ENCODE assay signal across 22 cellular contexts in genomic region chrX:141468940-141469339, GRCh38.
A peak's percentile ranks its signal among the peaks of the same experiment; 100 is the strongest.
DNase-seq lines count a peak whose midpoint lies in the region; ATAC-seq, FAIRE-seq and TF ChIP-seq lines count a peak whose summit lies in the region.
"Had no signal": no experiment of that assay in that cellular context is flagged by ENCODE, and none has a peak within 500 bp of the region (broad histone marks: within the 10 kb centered on the region; RNA-seq: fewer than 3 reads in every experiment).

No MANE protein-coding gene starts in this region.

- no peak overlapping the region for H3K9ac ChIP-seq in Karpas-422 (ENCODE audit: low read length)
- no peak overlapping the region for H3K9ac ChIP-seq in neural progenitor cell

- no peaks in the 10 kb centered on the region for H3K36me3 Mint-ChIP-seq in neural progenitor cell
- H3K36me3 Mint-ChIP-seq: T-cell, WTC11 had no signal

- H3K27me3 ChIP-seq in Karpas-422 (ENCODE audit: low read length) (no peaks in the 10 kb centered on the region), neural progenitor cell (no peaks in the 10 kb centered on the region)
- H3K27me3 ChIP-seq: cardiac muscle cell, sigmoid colon had no signal

- ATAC-seq in A549 (peak; percentile 30 to 79; a peak in 3 of 6 replicates), GM21717 (IDR thresholded peaks at IDR 0.05; ENCODE audit: unreplicated experiment) (no peak)
- ATAC-seq: left ventricle myocardium superior, natural killer cell, T-cell, WTC11 had no signal

- TF ChIP-seq POLR2A in A549 (IDR thresholded peaks at IDR 0.05; ENCODE audit: low read length): no peak

- H3K27ac Mint-ChIP-seq in neural progenitor cell: no peak overlapping the region
- H3K27ac Mint-ChIP-seq: natural killer cell, T-cell, WTC11 had no signal

- H3K4me3 Mint-ChIP-seq in neural progenitor cell: no peak overlapping the region
- H3K4me3 Mint-ChIP-seq: natural killer cell, T-cell, WTC11 had no signal

- H3K27ac ChIP-seq in A549: peak overlapping the region; percentile 68 to 78; a peak in 5 of 6 replicates
- no peak overlapping the region for H3K27ac ChIP-seq in Karpas-422 (ENCODE audit: low read length)
- no peak overlapping the region for H3K27ac ChIP-seq in neural progenitor cell
- H3K27ac ChIP-seq: cardiac muscle cell, sigmoid colon had no signal

- no peak for TF ChIP-seq RAD21 in A549 (conservative IDR thresholded peaks at IDR 0.05 in 1 of 2, IDR thresholded peaks at IDR 0.05 in 1 of 2)

- H3K4me2 ChIP-seq in A549 (peak overlapping the region; percentile 59), Karpas-422 (ENCODE audit: low read depth, low read length, poor library complexity, severe bottlenecking) (no peak overlapping the region), neural progenitor cell (no peak overlapping the region)

- H3K4me1 ChIP-seq in A549 (peaks cover 18% of the 10 kb centered on the region), Karpas-422 (ENCODE audit: low read length) (no peaks in the 10 kb centered on the region), neural progenitor cell (no peaks in the 10 kb centered on the region)
- H3K4me1 ChIP-seq: sigmoid colon had no signal

- H2AFZ ChIP-seq in Karpas-422 (ENCODE audit: low read length) (no peak overlapping the region), neural progenitor cell (replicated peaks) (no peak overlapping the region)

- no peaks in the 10 kb centered on the region for H3K4me1 Mint-ChIP-seq in neural progenitor cell
- H3K4me1 Mint-ChIP-seq: natural killer cell, T-cell had no signal

- H3F3A ChIP-seq in neural progenitor cell (ENCODE audit: low read depth): no peaks in the 10 kb centered on the region

- H3K9me2 ChIP-seq in Karpas-422 (replicated peaks; ENCODE audit: insufficient read depth, low read length): no peaks in the 10 kb centered on the region

- peaks cover 2% of the 10 kb centered on the region for H3K9me3 Mint-ChIP-seq in neural progenitor cell

- no peaks in the 10 kb centered on the region for H3K36me3 ChIP-seq in Karpas-422 (ENCODE audit: insufficient read depth, low read length)
- no peaks in the 10 kb centered on the region for H3K36me3 ChIP-seq in neural progenitor cell
- H3K36me3 ChIP-seq: cardiac muscle cell, sigmoid colon had no signal

- no peak overlapping the region for H3K4me3 ChIP-seq in A549
- no peak overlapping the region for H3K4me3 ChIP-seq in Karpas-422 (ENCODE audit: low read length)
- no peak overlapping the region for H3K4me3 ChIP-seq in neural progenitor cell
- H3K4me3 ChIP-seq: cardiac muscle cell, sigmoid colon had no signal

- no peak for TF ChIP-seq EP300 in A549 (IDR thresholded peaks at IDR 0.05)

- no peaks in the 10 kb centered on the region for H3K9me3 ChIP-seq in A549
- peaks cover 11% of the 10 kb centered on the region for H3K9me3 ChIP-seq in Karpas-422 (ENCODE audit: low read length)
- no peaks in the 10 kb centered on the region for H3K9me3 ChIP-seq in neural progenitor cell (ENCODE audit: low read depth)
- H3K9me3 ChIP-seq: sigmoid colon had no signal

- TF ChIP-seq CTCF in A549 (IDR thresholded peaks at IDR 0.05): no peak
- no peak for TF ChIP-seq CTCF in neural progenitor cell (IDR thresholded peaks at IDR 0.05)

- H3K79me2 ChIP-seq in Karpas-422 (ENCODE audit: low read length) (no peaks in the 10 kb centered on the region), neural progenitor cell (ENCODE audit: low read depth) (no peaks in the 10 kb centered on the region)

- CTCF ChIA-PET in A549 (lab: Yijun Ruan, JAX): no interaction called here

- peak; percentile 100 for FAIRE-seq in A549 (lab: Jason Lieb, UNC)
- FAIRE-seq: A204.1 had no signal

- POLR2A ChIA-PET in A549 (lab: Yijun Ruan, JAX): interaction anchor here (0.6 to 1.0 kb wide), 2 partner anchors 63 to 460 kb away, joined by 3 to 4 read pairs; no protein-coding TSS in a partner anchor

- H3K27me3 Mint-ChIP-seq in neural progenitor cell (ENCODE audit: insufficient read depth, low read depth): no peaks in the 10 kb centered on the region
- H3K27me3 Mint-ChIP-seq: T-cell had no signal

- H4K20me1 ChIP-seq in Karpas-422 (ENCODE audit: insufficient read depth, low read depth, low read length) (no peaks in the 10 kb centered on the region), neural progenitor cell (ENCODE audit: low read depth) (no peaks in the 10 kb centered on the region)

- 5% methylated on average over 1 of the region's 1 CpG for WGBS in A549 (ENCODE audit: missing lambda C conversion rate)

- DNase-seq in A549 (ENCODE audit: low read depth in 1 of 2, low spot score in 1 of 2) (peak in 1 of 2 experiments; percentile 54), HS-27A (ENCODE audit: low read depth) (peak; percentile 55), astrocyte of the hippocampus (ENCODE audit: low read depth, low spot score) (peak; percentile 16), glomerular visceral epithelial cell (ENCODE audit: extremely low spot score) (peak; percentile 3), Karpas-422 (no peak), SKM-1 (lab: John Stamatoyannopoulos, UW; ENCODE audit: unreplicated experiment) (no peak), neural progenitor cell (ENCODE audit: low spot score) (no peak)
- DNase-seq: activated gamma-delta T cell treated with Interleukin-2 at 50 U/mL for 16 hours; Calu3; H7; left ventricle myocardium superior; natural killer cell; NCI-H1436; NCI-H510A; OCI-M1; sigmoid colon; stimulated activated CD4-positive, alpha-beta T cell treated with anti-CD3 and anti-CD28 coated beads, Interleukin-4, amount 100 ng/mL, for 1 hour; T-cell had no signal

TF ChIP-seq in A549, 52 proteins besides CTCF, POLR2A, EP300 and RAD21:
- TF ChIP-seq FOSL2 (IDR thresholded peaks at IDR 0.05) (0 out of 2 replicates have a peak, but pooled peaks have one; percentile 12), FOSL2 (CRISPR knock-in tag; IDR thresholded peaks at IDR 0.05) (peak; percentile 66), HES2 (IDR thresholded peaks at IDR 0.05) (no peak), MAZ (IDR thresholded peaks at IDR 0.05; ENCODE audit: borderline replicate concordance, low read depth, low read length) (no peak), TP53 (CRISPR knock-in tag; IDR thresholded peaks at IDR 0.05) (no peak), JUN (IDR thresholded peaks at IDR 0.05) (no peak), TFCP2L1 (CRISPR knock-in tag; IDR thresholded peaks at IDR 0.05) (no peak), JUNB (IDR thresholded peaks at IDR 0.05) (peak; percentile 59), E2F6 (IDR thresholded peaks at IDR 0.05; ENCODE audit: borderline replicate concordance, low read depth) (no peak), ZC3H11A (IDR thresholded peaks at IDR 0.05) (no peak), SREBF2 (IDR thresholded peaks at IDR 0.05) (no peak), CEBPB (IDR thresholded peaks at IDR 0.05) (peak in 1 of 2 experiments; percentile 71; a peak in 2 of 4 replicates), MYC (IDR thresholded peaks at IDR 0.05; ENCODE audit: borderline replicate concordance, low read length) (no peak), NFE2L2 (conservative IDR thresholded peaks at IDR 0.05; ENCODE audit: low read length) (no peak), ESRRA (IDR thresholded peaks at IDR 0.05; ENCODE audit: borderline replicate concordance, low read length) (no peak), MAFK (IDR thresholded peaks at IDR 0.05; ENCODE audit: partially characterized antibody) (no peak), ZSCAN20 (CRISPR knock-in tag; IDR thresholded peaks at IDR 0.05) (no peak), SMC3 (IDR thresholded peaks at IDR 0.05) (no peak), BCL3 (IDR thresholded peaks at IDR 0.05) (0 out of 3 replicates have a peak, but pooled peaks have one; percentile 28), EHF (CRISPR knock-in tag; IDR thresholded peaks at IDR 0.05) (no peak), ZNF302 (CRISPR knock-in tag; IDR thresholded peaks at IDR 0.05) (no peak), USF2 (IDR thresholded peaks at IDR 0.05) (no peak), GATA3 (IDR thresholded peaks at IDR 0.05; ENCODE audit: borderline replicate concordance) (peak; percentile 55; the same call in 1 of the 2 replicates)
TF ChIP-seq in A549: peak in this region for 5.

Comparison
In these comparisons a context has a peak if more than half of its experiments do, and no peak if none do; other contexts are left out.
1. DNase-seq: peak in HS-27A (single experiment), astrocyte of the hippocampus (single experiment) and glomerular visceral epithelial cell (single experiment); none in Karpas-422 (single experiment), SKM-1 (single experiment) and neural progenitor cell (single experiment).
2. H3K27ac ChIP-seq: peak in A549 (2 of 2); none in Karpas-422 (single experiment) and neural progenitor cell (single experiment).